16 cellular contexts compared by ENCODE assay signal in genomic region chr17:2564876-2565275, GRCh38. TPM values are rescaled to one million over a fixed set of nuclear protein-coding genes. Genes with fewer than 3 reads are reported as not detected.
DNase-seq lines count a peak whose midpoint lies in the region; ATAC-seq, FAIRE-seq and TF ChIP-seq lines count a peak whose summit lies in the region.
"Had no signal": no experiment of that assay in that cellular context is flagged by ENCODE, and none has a peak within 500 bp of the region (broad histone marks: within the 10 kb centered on the region; RNA-seq: fewer than 3 reads in every experiment).

No MANE protein-coding gene starts in this region.

- CTCF ChIA-PET in MCF 10A (lab: Yijun Ruan, JAX), result interaction anchor here (0.7 to 1.1 kb wide), 2 partner anchors 111 to 1594 kb away, joined by 3 to 5 read pairs; no protein-coding TSS in a partner anchor

- peak overlapping the region; percentile 95 for H3K27ac Mint-ChIP-seq in MCF 10A (ENCODE audit: low read depth, unreplicated experiment)
- H3K27ac Mint-ChIP-seq in mesothelial cell of epicardium, result no peak overlapping the region

- H3K9me3 Mint-ChIP-seq in MCF 10A (ENCODE audit: unreplicated experiment) (peaks cover 11% of the 10 kb centered on the region), mesothelial cell of epicardium (no peaks in the 10 kb centered on the region)
- H3K9me3 Mint-ChIP-seq: activated T-cell treated with anti-CD3 and anti-CD28 coated beads, Interleukin-2, amount 50 U/mL, for 4 hours had no signal

- intact Hi-C loops in MCF 10A (cut with micrococcal nuclease) (no loop called here), left colon (cut with DNase I, micrococcal nuclease) (no loop called here)

- H3K27me3 Mint-ChIP-seq in MCF 10A (ENCODE audit: insufficient read depth, unreplicated experiment) (no peaks in the 10 kb centered on the region), mesothelial cell of epicardium (ENCODE audit: low read depth) (no peaks in the 10 kb centered on the region)

- no peak for FAIRE-seq in urothelium cell line (lab: Jason Lieb, UNC)
- FAIRE-seq: frontal cortex had no signal

- peaks cover 4% of the 10 kb centered on the region for H3K36me3 Mint-ChIP-seq in MCF 10A (ENCODE audit: insufficient read depth, unreplicated experiment)
- no peaks in the 10 kb centered on the region for H3K36me3 Mint-ChIP-seq in mesothelial cell of epicardium

- peak overlapping the region; percentile 33 for H3K4me3 Mint-ChIP-seq in MCF 10A (ENCODE audit: unreplicated experiment)
- H3K4me3 Mint-ChIP-seq in mesothelial cell of epicardium, result no peak overlapping the region
- H3K4me3 Mint-ChIP-seq: activated T-cell treated with anti-CD3 and anti-CD28 coated beads, Interleukin-2, amount 50 U/mL, for 4 hours had no signal

- ATAC-seq in left colon, result peak; percentile 60
- ATAC-seq in stimulated activated naive CD8-positive, alpha-beta T cell treated with anti-CD3 and anti-CD28 coated beads, Interleukin-15, Interleukin-2, amounts not matched to agents 100 U/mL and 50 U/mL, for 24 hours, result no peak
- ATAC-seq: activated CD4-positive, CD25-positive, alpha-beta regulatory T cell treated with anti-CD3 and anti-CD28 coated beads, Interleukin-2, amount 50 U/mL, for 24 hours; activated T-cell treated with anti-CD3 and anti-CD28 coated beads, Interleukin-2, amount 50 U/mL, for 4 hours; sciatic nerve had no signal

- H3K4me1 Mint-ChIP-seq in MCF 10A (ENCODE audit: insufficient read depth, unreplicated experiment) (peaks cover 18% of the 10 kb centered on the region), mesothelial cell of epicardium (peaks cover 4% of the 10 kb centered on the region)

- BruUV-seq in MCF 10A (replicated peaks; lab: Mats Ljungman, UMichigan), result TSS peak; percentile 30

- TF ChIP-seq CTCF in MCF 10A (IDR thresholded peaks at IDR 0.05; ENCODE audit: unreplicated experiment) (no peak), mesothelial cell of epicardium (IDR thresholded peaks at IDR 0.05; ENCODE audit: unreplicated experiment) (no peak)

- POLR2A ChIA-PET in MCF 10A (lab: Yijun Ruan, JAX), result interaction anchor here (0.6 to 6.8 kb wide), 7 partner anchors 11 to 172 kb away, joined by 3 to 66 read pairs (median 5); partner anchors contain the start of genes METTL16 and PAFAH1B1

- DNase-seq in DMS153 (lab: John Stamatoyannopoulos, UW) (peak; percentile 16), DMS153 treated with DMSO at 0.1 percent for 48 hours (lab: John Stamatoyannopoulos, UW; ENCODE audit: unreplicated experiment) (no peak), MCF 10A (ENCODE audit: unreplicated experiment) (peak; percentile 68), left colon (peak in 1 of 2 donors; percentile 30), urothelium cell line (ENCODE audit: low spot score) (peak; percentile 29), NCI-H510A treated with DMSO at 0.1 percent for 48 hours (lab: John Stamatoyannopoulos, UW) (no peak), mesothelial cell of epicardium (ENCODE audit: low spot score in 2 of 2, unreplicated experiment in 2 of 2) (no peak)
- DNase-seq in stimulated activated naive CD8-positive, alpha-beta T cell treated with anti-CD3 and anti-CD28 coated beads, Interleukin-15, Interleukin-2, amounts not matched to agents 100 U/mL and 50 U/mL, for 24 hours, result no peak
- DNase-seq: activated T-cell treated with anti-CD3 and anti-CD28 coated beads, Interleukin-2, amount 50 U/mL, for 4 hours; NCI-H1092 treated with DMSO at 0.1 percent for 48 hours; NCI-H2227 treated with DMSO at 0.1 percent for 48 hours; stimulated activated CD4-positive, alpha-beta T cell treated with anti-CD3 and anti-CD28 coated beads, Interleukin-4, amount 100 ng/mL, for 4 hours; stimulated activated naive CD4-positive, alpha-beta T cell treated with Interleukin-2 at 50 U/mL for 16 hours had no signal

RNA-seq across cellular contexts. Expression of gene PAFAH1B1, which starts 28.6 kb away (rescaled TPM):
- total RNA-seq in MCF 10A (2022), result 170 and 192 TPM in 2 replicates
- total RNA-seq in left colon, result 100 to 1,000 TPM; 117 to 120 TPM
- 141 to 151 TPM (median 144 TPM) in 3 replicates for total RNA-seq in mesothelial cell of epicardium

RNA-seq across cellular contexts. Expression of gene METTL16, which starts 53.2 kb away (rescaled TPM):
- 37.6 and 41.4 TPM in 2 replicates for total RNA-seq in MCF 10A (2022)
- 10 to 100 TPM; 13.7 to 14.2 TPM for total RNA-seq in left colon
- 39.6 to 42.3 TPM (median 41.8 TPM) in 3 replicates for total RNA-seq in mesothelial cell of epicardium

Comparison
In these comparisons a context has a peak if more than half of its experiments do, and no peak if none do; other contexts are left out.
1. DNase-seq: peak in DMS153 (single experiment), MCF 10A (single experiment) and urothelium cell line (single experiment); none in DMS153 treated with DMSO at 0.1 percent for 48 hours (single experiment), NCI-H510A treated with DMSO at 0.1 percent for 48 hours (single experiment), stimulated activated naive CD8-positive, alpha-beta T cell treated with anti-CD3 and anti-CD28 coated beads, Interleukin-15, Interleukin-2, amounts not matched to agents 100 U/mL and 50 U/mL, for 24 hours (single experiment) and mesothelial cell of epicardium (0 of 2).